Comparison of ENCODE assay signal across 20 cellular contexts in genomic region chr14:70947739-70948138, GRCh38.
"Had no signal": no experiment of that assay in that cellular context is flagged by ENCODE, and none has a peak within 500 bp of the region (broad histone marks: within the 10 kb centered on the region; RNA-seq: fewer than 3 reads in every experiment).

No MANE protein-coding gene starts in this region.

- H3K27ac ChIP-seq: body of pancreas, pancreas, thoracic aorta, WERI-Rb-1 had no signal

- H3K9me3 ChIP-seq: pancreas had no signal

- H3K27me3 Mint-ChIP-seq: activated CD4-positive, alpha-beta memory T cell treated with anti-CD3 and anti-CD28 coated beads, Interleukin-2, amount 10 ng/mL, durations not matched to agents 7 days and 5 days; activated naive CD4-positive, alpha-beta T cell treated with anti-CD3 and anti-CD28 coated beads, Interleukin-2, amount 50 U/mL, for 24 hours had no signal

- H3K4me3 Mint-ChIP-seq: activated CD4-positive, alpha-beta memory T cell treated with anti-CD3 and anti-CD28 coated beads, Interleukin-2, amount 10 ng/mL, durations not matched to agents 7 days and 5 days; activated naive CD4-positive, alpha-beta T cell treated with anti-CD3 and anti-CD28 coated beads, Interleukin-2, amount 50 U/mL, for 24 hours; T-helper 1 cell treated with Interleukin-12 subunit alpha and Interleukin-12 subunit beta and Interleukin-4 antibody, amounts not matched to agents 30 μg/mL and 1 μg/mL, for 36 hours had no signal

- DNase-seq: activated CD4-positive, alpha-beta memory T cell treated with anti-CD3 and anti-CD28 coated beads, Interleukin-2, amount 10 ng/mL, durations not matched to agents 7 days and 5 days; activated CD4-positive, alpha-beta T cell treated with anti-CD3 and anti-CD28 coated beads for 4 hours; activated CD8-positive, alpha-beta memory T cell treated with anti-CD3 and anti-CD28 coated beads, Interleukin-2, amount 50 U/mL, for 4 hours; activated effector memory CD4-positive, alpha-beta T cell treated with anti-CD3 and anti-CD28 coated beads, Interleukin-2, amount 50 U/mL, for 16 hours; activated T-cell treated with anti-CD3 and anti-CD28 coated beads, Interleukin-2, amount 50 U/mL, for 48 hours; amniotic stem cell; body of pancreas; central memory CD4-positive, alpha-beta T cell; cortex of kidney; effector CD4-positive, alpha-beta T cell; foreskin melanocyte; midbrain; pancreas; stimulated activated CD4-positive, alpha-beta T cell treated with anti-CD3 and anti-CD28 coated beads, Interleukin-12 subunit alpha, Interleukin-12 subunit beta, amount 100 ng/mL, for 4 hours; stimulated activated CD4-positive, alpha-beta T cell treated with anti-CD3 and anti-CD28 coated beads, Interleukin-2, amount 100 ng/mL, for 24 hours; WERI-Rb-1 had no signal

- H3K9me3 Mint-ChIP-seq: activated naive CD4-positive, alpha-beta T cell treated with anti-CD3 and anti-CD28 coated beads, Interleukin-2, amount 50 U/mL, for 24 hours had no signal

- H3K27me3 ChIP-seq: body of pancreas, pancreas had no signal

- ATAC-seq: body of pancreas, pancreas had no signal

- H3K4me3 ChIP-seq: body of pancreas, lung, pancreas, thoracic aorta had no signal

- H3K27ac Mint-ChIP-seq: activated CD4-positive, alpha-beta memory T cell treated with anti-CD3 and anti-CD28 coated beads, Interleukin-2, amount 10 ng/mL, durations not matched to agents 7 days and 5 days; activated naive CD4-positive, alpha-beta T cell treated with anti-CD3 and anti-CD28 coated beads, Interleukin-2, amount 50 U/mL, for 24 hours; T-helper 1 cell treated with Interleukin-12 subunit alpha and Interleukin-12 subunit beta and Interleukin-4 antibody, amounts not matched to agents 30 μg/mL and 1 μg/mL, for 36 hours had no signal

- H3K4me1 ChIP-seq: body of pancreas, pancreas had no signal
